Comparison of ENCODE assay signal across 30 cellular contexts in the genomic region with DNA sequence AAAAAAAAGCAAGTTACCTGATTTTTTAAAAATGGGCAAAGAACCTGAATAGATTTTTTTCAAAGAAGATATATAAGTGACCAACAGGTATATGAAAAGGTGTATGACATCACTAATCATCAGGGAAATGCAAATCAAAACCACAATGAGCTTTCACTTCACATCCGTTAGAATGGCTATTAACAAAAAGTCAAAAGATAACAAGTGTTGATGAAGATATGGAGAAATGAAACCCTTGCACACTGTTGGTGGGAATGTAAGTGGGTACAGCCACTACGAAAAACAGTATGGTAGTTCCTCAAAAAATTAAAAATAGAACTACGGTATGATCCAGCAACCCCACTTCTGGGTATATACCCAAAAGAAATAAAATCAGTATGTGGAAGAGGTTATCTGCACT.
DNase-seq lines count a peak whose midpoint lies in the region; ATAC-seq and TF ChIP-seq lines count a peak whose summit lies in the region.
"Had no signal": no experiment of that assay in that cellular context is flagged by ENCODE, and none has a peak within 500 bp of the region (broad histone marks: within the 10 kb centered on the region; RNA-seq: fewer than 3 reads in every experiment).

No MANE protein-coding gene starts in this region.

- intact Hi-C loops in PC-9 (cut with micrococcal nuclease; ENCODE audit: unreplicated experiment) (loop anchor here (2.0 to 5.0 kb wide), 3 partner anchors 19 to 141 kb away; no protein-coding TSS in a partner anchor), gastrocnemius medialis (cut with DNase I; ENCODE audit: low total_unique reads) (no loop called here)

- POLR2A ChIA-PET in PC-9 (lab: Charles Lee; ENCODE audit: unreplicated experiment), result no interaction called here

- H3K4me1 ChIP-seq in PC-9 (replicated peaks; ENCODE audit: insufficient read depth), result peaks cover 37% of the 10 kb centered on the region
- no peaks in the 10 kb centered on the region for H3K4me1 ChIP-seq in gastrocnemius medialis

- in situ Hi-C loops in gastrocnemius medialis (cut with MboI; ENCODE audit: low sequenced_read_pairs in 4 of 4), result no loop called here

- no peak for TF ChIP-seq CTCF in PC-9 (conservative IDR thresholded peaks at IDR 0.05)
- TF ChIP-seq CTCF in gastrocnemius medialis (IDR thresholded peaks at IDR 0.05 in 4 of 5, conservative IDR thresholded peaks at IDR 0.05 in 1 of 5), result no peak

- no peak overlapping the region for H3K4me2 ChIP-seq in PC-9
- H3K4me2 ChIP-seq: BLaER1 had no signal

- H3K27ac Mint-ChIP-seq in IgD-negative memory B cell (peak overlapping the region; percentile 79 to 98 (median 79)), naive B cell (peak overlapping the region; percentile 40 to 93 (median 66))
- H3K27ac Mint-ChIP-seq: activated naive CD8-positive, alpha-beta T cell had no signal

- H3K36me3 Mint-ChIP-seq in IgD-negative memory B cell (no peaks in the 10 kb centered on the region), naive B cell (no peaks in the 10 kb centered on the region)

- H3K4me3 ChIP-seq in GM08714 (ENCODE audit: low read length) (peak overlapping the region; percentile 63; the same call in 1 of the 2 replicates), PC-9 (no peak overlapping the region), H7 (ENCODE audit: insufficient read depth, low read depth, low read length) (no peak overlapping the region), gastrocnemius medialis (no peak overlapping the region)
- H3K4me3 ChIP-seq: BLaER1, pancreas, Peyer's patch had no signal

- H3K27me3 Mint-ChIP-seq in IgD-negative memory B cell (no peaks in the 10 kb centered on the region), naive B cell (no peaks in the 10 kb centered on the region)

- H3K27me3 ChIP-seq in PC-9 (ENCODE audit: insufficient read depth, low read depth), result no peaks in the 10 kb centered on the region
- no peaks in the 10 kb centered on the region for H3K27me3 ChIP-seq in H7 (ENCODE audit: control insufficient read depth, insufficient read depth, low read length)
- H3K27me3 ChIP-seq in gastrocnemius medialis, result no peaks in the 10 kb centered on the region
- H3K27me3 ChIP-seq: BLaER1, pancreas, Peyer's patch had no signal

- BruUV-seq in PC-9 (replicated peaks; lab: Mats Ljungman, UMichigan), result no TSS peak

- peaks cover 0 to 3% (median 0%) of the 10 kb centered on the region in 3 donors for H3K9me3 Mint-ChIP-seq in IgD-negative memory B cell
- H3K9me3 Mint-ChIP-seq in naive B cell, result peaks cover 0 to 8% (median 0%) of the 10 kb centered on the region in 7 donors

- H3K27ac ChIP-seq in PC-9 (peak overlapping the region; percentile 83), gastrocnemius medialis (no peak overlapping the region)
- H3K27ac ChIP-seq: BLaER1, HL-60, VCaP had no signal

- no peak for TF ChIP-seq POLR2A in gastrocnemius medialis (IDR thresholded peaks at IDR 0.05)

- DNase-seq in PC-9, result no peak
- no peak for DNase-seq in naive B cell
- DNase-seq in DMS153 treated with DMSO at 0.1 percent for 48 hours (lab: John Stamatoyannopoulos, UW; ENCODE audit: unreplicated experiment), result no peak
- DNase-seq in H7, result no peak
- no peak for DNase-seq in gastrocnemius medialis
- DNase-seq: activated CD8-positive, alpha-beta memory T cell treated with anti-CD3 and anti-CD28 coated beads for 24 hours; activated effector memory CD4-positive, alpha-beta T cell treated with anti-CD3 and anti-CD28 coated beads, Interleukin-2, amount 50 U/mL, for 16 hours; aorta; Caco-2; GDM1; hippocampal formation; Kasumi-1; left colon; mammary epithelial cell; NCI-H1048; NCI-H1694 treated with DMSO at 0.1 percent for 48 hours; NCI-H510A; pancreas; Peyer's patch; SHP77 treated with DMSO at 0.1 percent for 48 hours; stimulated activated naive CD4-positive, alpha-beta T cell; SW 1271; T-helper 9 cell had no signal

- H3K4me1 Mint-ChIP-seq in IgD-negative memory B cell, result peaks cover 68 to 74% (median 71%) of the 10 kb centered on the region in 3 donors
- H3K4me1 Mint-ChIP-seq in naive B cell, result peaks cover 60 to 91% (median 70%) of the 10 kb centered on the region in 3 donors

- no peaks in the 10 kb centered on the region for H3K36me3 ChIP-seq in PC-9 (ENCODE audit: low read depth)
- no peaks in the 10 kb centered on the region for H3K36me3 ChIP-seq in H7 (replicated peaks; ENCODE audit: control insufficient read depth, insufficient read depth, low read length)
- no peaks in the 10 kb centered on the region for H3K36me3 ChIP-seq in gastrocnemius medialis
- H3K36me3 ChIP-seq: pancreas, Peyer's patch had no signal

- no peaks in the 10 kb centered on the region for H4K20me1 ChIP-seq in PC-9 (ENCODE audit: insufficient read depth)
- H4K20me1 ChIP-seq: BLaER1 had no signal

- no peak overlapping the region for H2AFZ ChIP-seq in PC-9

- H3K79me2 ChIP-seq in PC-9 (ENCODE audit: low read depth), result no peaks in the 10 kb centered on the region

- peaks cover 24% of the 10 kb centered on the region for H3F3A ChIP-seq in PC-9 (ENCODE audit: insufficient read depth, low read depth)

- CTCF ChIA-PET in PC-9 (lab: Charles Lee), result no interaction called here

- ATAC-seq in naive B cell (ENCODE audit: low read depth in 2 of 2) (peak; percentile 45 to 56), HG02938 (IDR thresholded peaks at IDR 0.05; ENCODE audit: unreplicated experiment) (no peak), gastrocnemius medialis (no peak)
- ATAC-seq: pancreas had no signal

- H3K9me3 ChIP-seq in PC-9 (ENCODE audit: insufficient read depth, low read depth) (peaks cover 7% of the 10 kb centered on the region; the same call in 1 of the 2 replicates), gastrocnemius medialis (no peaks in the 10 kb centered on the region)
- H3K9me3 ChIP-seq: Caco-2, pancreas, Peyer's patch had no signal

- H3K4me3 Mint-ChIP-seq in IgD-negative memory B cell (peak overlapping the region; percentile 18 to 69 (median 37)), naive B cell (peak overlapping the region in 7 of 8 donors; percentile 37 to 80 (median 65))
- H3K4me3 Mint-ChIP-seq: activated naive CD8-positive, alpha-beta T cell had no signal

- no peaks in the 10 kb centered on the region for H3K9me2 ChIP-seq in PC-9 (ENCODE audit: insufficient read depth)

Comparison
In these comparisons a context has a peak if more than half of its experiments do, and no peak if none do; other contexts are left out.
1. ATAC-seq: peak in naive B cell (2 of 2); none in HG02938 (single experiment) and gastrocnemius medialis (0 of 2).